Comparison of ENCODE assay signal across 15 cellular contexts in genomic region chr20:36579996-36580545, GRCh38. TPM values are rescaled to one million over a fixed set of nuclear protein-coding genes. Genes with fewer than 3 reads are reported as not detected.
DNase-seq lines count a peak whose midpoint lies in the region; ATAC-seq and TF ChIP-seq lines count a peak whose summit lies in the region.
"Had no signal": no experiment of that assay in that cellular context is flagged by ENCODE, and none has a peak within 500 bp of the region (broad histone marks: within the 10 kb centered on the region; RNA-seq: fewer than 3 reads in every experiment).

No MANE protein-coding gene starts in this region.

- H3K27ac Mint-ChIP-seq in T-helper 2 cell treated with Interferon-gamma antibody and Interleukin-4, amounts not matched to agents 5 μg/mL and 100 μg/mL, for 36 hours, result peak overlapping the region; percentile 80
- H3K27ac Mint-ChIP-seq in endothelial cell (ENCODE audit: unreplicated experiment), result no peak overlapping the region

- no peaks in the 10 kb centered on the region for H3K27me3 Mint-ChIP-seq in T-helper 2 cell treated with Interferon-gamma antibody and Interleukin-4, amounts not matched to agents 5 μg/mL and 100 μg/mL, for 36 hours (ENCODE audit: low read depth)
- peaks cover 4% of the 10 kb centered on the region for H3K27me3 Mint-ChIP-seq in endothelial cell (ENCODE audit: unreplicated experiment)

- H3K27ac ChIP-seq in osteoblast (ENCODE audit: low read depth, low read length), result no peak overlapping the region
- H3K27ac ChIP-seq: breast epithelium, SJSA1 had no signal

- no peak overlapping the region for H3K4me3 Mint-ChIP-seq in T-helper 2 cell treated with Interferon-gamma antibody and Interleukin-4, amounts not matched to agents 5 μg/mL and 100 μg/mL, for 36 hours
- peak overlapping the region; percentile 31 for H3K4me3 Mint-ChIP-seq in endothelial cell (ENCODE audit: unreplicated experiment)

- H3K79me2 ChIP-seq in osteoblast (ENCODE audit: insufficient read depth, low read length), result peaks cover 13% of the 10 kb centered on the region

- H3K27me3 ChIP-seq in osteoblast (ENCODE audit: insufficient read depth, low read length), result no peaks in the 10 kb centered on the region
- H3K27me3 ChIP-seq: breast epithelium, SJSA1 had no signal

- H3K9me3 ChIP-seq in osteoblast (ENCODE audit: low read depth, low read length), result no peaks in the 10 kb centered on the region
- H3K9me3 ChIP-seq: breast epithelium, SJSA1 had no signal

- TF ChIP-seq CTCF in endothelial cell (IDR thresholded peaks at IDR 0.05; ENCODE audit: unreplicated experiment) (no peak), osteoblast (IDR thresholded peaks at IDR 0.05; ENCODE audit: extremely low read depth, low read depth, low read length) (no peak)

- no peaks in the 10 kb centered on the region for H3K9me3 Mint-ChIP-seq in T-helper 2 cell treated with Interferon-gamma antibody and Interleukin-4, amounts not matched to agents 5 μg/mL and 100 μg/mL, for 36 hours
- no peaks in the 10 kb centered on the region for H3K9me3 Mint-ChIP-seq in endothelial cell (ENCODE audit: unreplicated experiment)

- H3K4me2 ChIP-seq in osteoblast (ENCODE audit: insufficient read depth, low read length), result no peak overlapping the region

- H4K20me1 ChIP-seq in osteoblast (ENCODE audit: insufficient read depth, low read length), result peaks cover 28% of the 10 kb centered on the region

- H2AFZ ChIP-seq in osteoblast (ENCODE audit: low read length), result no peak overlapping the region

- DNase-seq in T-helper 2 cell treated with Interferon-gamma antibody and Interleukin-4, amounts not matched to agents 5 μg/mL and 100 μg/mL, for 36 hours (ENCODE audit: low spot score), result no peak
- DNase-seq in T-helper 2 cell (no peak), endothelial cell (ENCODE audit: low spot score) (no peak), osteoblast (ENCODE audit: insufficient read length, low spot score, missing footprints) (peak; percentile 84), NCI-H2029 (lab: John Stamatoyannopoulos, UW) (no peak), ecto neural progenitor cell (ENCODE audit: low spot score) (no peak)
- DNase-seq: activated CD4-positive, alpha-beta T cell treated with anti-CD3 and anti-CD28 coated beads, Interleukin-2, amount 50 U/mL, for 4 hours; MV-4-11; NCI-H524 treated with DMSO at 0.1 percent for 48 hours; stimulated activated CD4-positive, alpha-beta T cell treated with anti-CD3 and anti-CD28 coated beads, Interleukin-2, amount 100 ng/mL, for 24 hours had no signal

- peaks cover 54% of the 10 kb centered on the region for H3K36me3 Mint-ChIP-seq in T-helper 2 cell treated with Interferon-gamma antibody and Interleukin-4, amounts not matched to agents 5 μg/mL and 100 μg/mL, for 36 hours (ENCODE audit: low read depth)
- H3K36me3 Mint-ChIP-seq in endothelial cell (ENCODE audit: low read depth, unreplicated experiment), result peaks cover 14% of the 10 kb centered on the region

- no peak overlapping the region for H3K4me3 ChIP-seq in osteoblast (ENCODE audit: insufficient read depth, low read length)
- H3K4me3 ChIP-seq: breast epithelium, SJSA1 had no signal

- peak; percentile 46 for ATAC-seq in SK-N-SH treated with all-trans-retinoic acid at 6 μM for 48 hours
- ATAC-seq in HG03442 (IDR thresholded peaks at IDR 0.05; ENCODE audit: unreplicated experiment), result no peak
- ATAC-seq: esophagus mucosa had no signal

- H3K36me3 ChIP-seq in osteoblast (ENCODE audit: insufficient read depth, low read length), result peaks cover 9% of the 10 kb centered on the region
- H3K36me3 ChIP-seq: breast epithelium had no signal

- H3K4me1 ChIP-seq in osteoblast (ENCODE audit: insufficient read depth, low read length), result peaks cover 9% of the 10 kb centered on the region

- H3K4me1 Mint-ChIP-seq in T-helper 2 cell treated with Interferon-gamma antibody and Interleukin-4, amounts not matched to agents 5 μg/mL and 100 μg/mL, for 36 hours (ENCODE audit: low read depth), result peaks cover 29% of the 10 kb centered on the region
- H3K4me1 Mint-ChIP-seq in endothelial cell (ENCODE audit: unreplicated experiment), result peaks cover 3% of the 10 kb centered on the region

TF ChIP-seq in SK-N-SH treated with all-trans-retinoic acid at 6 μM for 48 hours, 23 proteins besides CTCF, POLR2A, EP300 and RAD21:
- no peak for TF ChIP-seq ESRRG (CRISPR knock-in tag; IDR thresholded peaks at IDR 0.05)
- TF ChIP-seq CREB5 (CRISPR knock-in tag; IDR thresholded peaks at IDR 0.05; ENCODE audit: low read depth), result no peak
- TF ChIP-seq BACH2 (CRISPR knock-in tag; IDR thresholded peaks at IDR 0.05; ENCODE audit: borderline replicate concordance), result no peak
- TF ChIP-seq CSDC2 (CRISPR knock-in tag; IDR thresholded peaks at IDR 0.05), result no peak
- TF ChIP-seq GLIS3 (CRISPR knock-in tag; IDR thresholded peaks at IDR 0.05), result no peak
- no peak for TF ChIP-seq PATZ1 (CRISPR knock-in tag; IDR thresholded peaks at IDR 0.05; ENCODE audit: borderline replicate concordance)
- no peak for TF ChIP-seq CSRNP3 (CRISPR knock-in tag; IDR thresholded peaks at IDR 0.05)
- no peak for TF ChIP-seq TCF4 (CRISPR knock-in tag; IDR thresholded peaks at IDR 0.05; ENCODE audit: borderline replicate concordance)
- no peak for TF ChIP-seq ISL1 (CRISPR knock-in tag; IDR thresholded peaks at IDR 0.05)
- TF ChIP-seq ZFP30 (CRISPR knock-in tag; IDR thresholded peaks at IDR 0.05), result no peak
- no peak for TF ChIP-seq TOX (CRISPR knock-in tag; IDR thresholded peaks at IDR 0.05; ENCODE audit: borderline replicate concordance)
- TF ChIP-seq POU6F1 (CRISPR knock-in tag; IDR thresholded peaks at IDR 0.05; ENCODE audit: borderline replicate concordance, low read depth), result no peak
- no peak for TF ChIP-seq RARB (CRISPR knock-in tag; IDR thresholded peaks at IDR 0.05)

RNA-seq across cellular contexts. Expression of gene TGIF2, which starts 6.7 kb away (rescaled TPM):
- total RNA-seq in endothelial cell (ENCODE audit: unreplicated experiment), result 43.7 TPM
- total RNA-seq in osteoblast, result 9.7 and 10.9 TPM in 2 replicates

RNA-seq across cellular contexts. Expression of gene RAB5IF, which starts 25.5 kb away (rescaled TPM):
- total RNA-seq in endothelial cell (ENCODE audit: unreplicated experiment) (112 TPM), osteoblast (54.2 and 59.7 TPM in 2 replicates)

RNA-seq across cellular contexts. Expression of gene MYL9, which starts 38.8 kb away (rescaled TPM):
- 128 TPM for total RNA-seq in endothelial cell (ENCODE audit: unreplicated experiment)
- total RNA-seq in osteoblast, result 135 and 141 TPM in 2 replicates
